ENCODE assay signal across 10 cellular contexts in the genomic region with DNA sequence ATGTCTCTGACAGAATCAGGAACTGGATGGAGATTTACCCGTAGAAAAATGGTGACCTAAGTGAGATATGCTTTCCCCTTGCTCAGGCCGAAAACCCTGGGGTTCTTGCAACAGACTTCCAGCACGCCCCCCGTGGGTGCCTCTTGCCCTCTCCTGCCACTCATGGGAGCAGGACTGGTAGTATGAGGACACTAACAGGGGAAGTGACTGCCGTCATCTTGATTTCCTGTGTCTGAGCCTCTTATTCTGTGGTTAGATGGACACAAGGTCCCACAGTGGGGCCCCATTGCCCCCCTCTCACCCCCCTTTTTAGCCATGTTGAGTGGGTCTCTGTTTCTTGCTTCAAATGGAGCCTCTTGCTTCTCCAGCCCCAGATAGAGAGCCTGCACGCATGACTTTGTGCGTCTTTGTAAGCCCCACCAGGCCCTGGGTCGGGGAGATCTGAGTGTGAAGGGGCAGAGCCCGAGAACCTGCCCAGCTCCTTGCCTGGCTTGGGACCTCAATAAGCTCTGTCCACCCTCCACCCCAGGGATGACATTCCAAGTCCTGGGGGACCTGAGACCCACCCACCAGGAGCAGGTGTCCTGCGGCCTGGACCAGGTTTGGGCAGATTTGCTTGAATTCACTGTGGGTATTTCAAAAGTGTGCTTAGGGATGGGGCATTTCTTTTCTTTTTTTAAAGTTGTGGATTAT. TPM values are rescaled to one million over a fixed set of nuclear protein-coding genes. Genes with fewer than 3 reads are reported as not detected.
A peak's percentile ranks its signal among the peaks of the same experiment; 100 is the strongest.
DNase-seq lines count a peak whose midpoint lies in the region; ATAC-seq and TF ChIP-seq lines count a peak whose summit lies in the region.
"Had no signal": no experiment of that assay in that cellular context is flagged by ENCODE, and none has a peak within 500 bp of the region (broad histone marks: within the 10 kb centered on the region; RNA-seq: fewer than 3 reads in every experiment).

No MANE protein-coding gene starts in this region.

- H3K4me3 ChIP-seq in DND-41 (ENCODE audit: low read depth in 1 of 2, low read length in 2 of 2) (no peak overlapping the region), OCI-LY3 (ENCODE audit: low read length) (no peak overlapping the region), esophagus muscularis mucosa (no peak overlapping the region)

- TF ChIP-seq POLR2A in esophagus muscularis mucosa (IDR thresholded peaks at IDR 0.05; ENCODE audit: low read depth): no peak

- H3K9me3 ChIP-seq in DND-41 (ENCODE audit: insufficient read depth, low read length, severe bottlenecking) (no peaks in the 10 kb centered on the region), OCI-LY3 (ENCODE audit: insufficient read depth, low read length) (no peaks in the 10 kb centered on the region), esophagus muscularis mucosa (no peaks in the 10 kb centered on the region)

- H3K79me2 ChIP-seq in DND-41 (ENCODE audit: insufficient read depth, low read length): no peaks in the 10 kb centered on the region
- H3K79me2 ChIP-seq in OCI-LY3 (ENCODE audit: low read length): no peaks in the 10 kb centered on the region

- no peaks in the 10 kb centered on the region for H3K36me3 ChIP-seq in DND-41 (ENCODE audit: insufficient read depth, low read length)
- no peaks in the 10 kb centered on the region for H3K36me3 ChIP-seq in OCI-LY3 (replicated peaks; ENCODE audit: low read depth, low read length)
- no peaks in the 10 kb centered on the region for H3K36me3 ChIP-seq in esophagus muscularis mucosa

- DNase-seq in DND-41 (no peak), esophagus muscularis mucosa (ENCODE audit: extremely low spot score) (no peak), posterior vena cava (ENCODE audit: low spot score) (peak; percentile 89), NCI-H446 treated with DMSO at 0.1 percent for 48 hours (lab: John Stamatoyannopoulos, UW) (no peak), dedifferentiated amniotic fluid mesenchymal stem cell (ENCODE audit: extremely low spot score) (no peak), A172 (ENCODE audit: low spot score) (no peak), NCI-H82 (lab: John Stamatoyannopoulos, UW) (no peak)

- TF ChIP-seq CTCF in DND-41 (IDR thresholded peaks at IDR 0.05; ENCODE audit: borderline replicate concordance, extremely low read depth, low read length, poor library complexity, severe bottlenecking) (no peak), OCI-LY3 (IDR thresholded peaks at IDR 0.05; ENCODE audit: low read depth, low read length) (no peak), esophagus muscularis mucosa (IDR thresholded peaks at IDR 0.05) (no peak)

- no peak for TF ChIP-seq EP300 in esophagus muscularis mucosa (IDR thresholded peaks at IDR 0.05)

- peak overlapping the region; percentile 66 for H2AFZ ChIP-seq in DND-41 (ENCODE audit: low read depth, low read length)
- no peak overlapping the region for H2AFZ ChIP-seq in OCI-LY3 (ENCODE audit: low read depth, low read length)

- intact Hi-C loops in esophagus muscularis mucosa (cut with DNase I) (loop anchor here (2.0 to 5.0 kb wide), 2 partner anchors 28 to 69 kb away; no protein-coding TSS in a partner anchor), posterior vena cava (cut with DNase I) (loop anchor here (5.0 kb wide), 1 partner anchor 69 kb away; no protein-coding TSS in a partner anchor)

- H3K4me1 ChIP-seq in DND-41 (ENCODE audit: insufficient read depth, low read length) (peaks cover 9% of the 10 kb centered on the region), OCI-LY3 (ENCODE audit: low read length) (peaks cover 17% of the 10 kb centered on the region), esophagus muscularis mucosa (peaks cover 42 to 66% (median 57%) of the 10 kb centered on the region in 4 donors)

- ATAC-seq in DND-41 (ENCODE audit: insufficient read depth, low read depth): peak; percentile 40

- H3K4me2 ChIP-seq in DND-41 (ENCODE audit: insufficient read depth, low read length) (0 out of 2 replicates have a peak overlapping the region, but pooled peaks have one; percentile 35), OCI-LY3 (ENCODE audit: low read length) (peak overlapping the region; percentile 62)

- H4K20me1 ChIP-seq in DND-41 (ENCODE audit: insufficient read depth, low read length): no peaks in the 10 kb centered on the region
- no peaks in the 10 kb centered on the region for H4K20me1 ChIP-seq in OCI-LY3 (ENCODE audit: insufficient read depth, low read length)

- 85% methylated on average over 10 of the region's 10 CpGs for WGBS in esophagus muscularis mucosa

- H3K27ac ChIP-seq in DND-41 (ENCODE audit: low read length) (no peak overlapping the region), OCI-LY3 (ENCODE audit: low read length) (no peak overlapping the region), esophagus muscularis mucosa (replicated peaks in 1 of 4) (peak overlapping the region; percentile 56 to 72 (median 70))

- 0 out of 2 replicates have a peak overlapping the region, but pooled peaks have one; percentile 7 for H3K9ac ChIP-seq in DND-41 (ENCODE audit: low read depth, low read length)
- no peak overlapping the region for H3K9ac ChIP-seq in OCI-LY3 (ENCODE audit: low read length)

- peaks cover 4% of the 10 kb centered on the region for H3K27me3 ChIP-seq in DND-41 (ENCODE audit: insufficient read depth, low read length, poor library complexity)
- peaks cover 38% of the 10 kb centered on the region for H3K27me3 ChIP-seq in OCI-LY3 (ENCODE audit: low read depth, low read length)
- H3K27me3 ChIP-seq in esophagus muscularis mucosa: peaks cover 0 to 3% (median 0%) of the 10 kb centered on the region in 4 donors

RNA-seq across cellular contexts. Expression of gene GNLY, which starts 12.6 kb away (rescaled TPM):
- total RNA-seq in esophagus muscularis mucosa (1 to 10 TPM in 3 of 4 donors, under 1 TPM in 1; 0.84 to 3.5 (median 2.0) TPM), posterior vena cava (1 to 10 TPM; 2.4 to 5.3 TPM)
- not detected in 2 replicates for total RNA-seq in A172 (2014; rRNA removed; shearing (Covaris generic))
- total RNA-seq: endothelial cell of umbilical vein, kidney epithelial cell had no signal

RNA-seq across cellular contexts. Expression of gene SFTPB, which starts 38.8 kb away (rescaled TPM):
- 100 to 1,000 TPM in 1 of 4 donors, 10 to 100 TPM in 2, not detected in 1; 25.3 to 119 (median 26.6) TPM for total RNA-seq in esophagus muscularis mucosa
- total RNA-seq in posterior vena cava: 1 to 10 TPM in 1 of 2 donors, not detected in 1; 1.7 TPM
- total RNA-seq in A172 (2014; rRNA removed; shearing (Covaris generic)): not detected in 2 replicates
- total RNA-seq: endothelial cell of umbilical vein, kidney epithelial cell had no signal

RNA-seq across cellular contexts. Expression of gene ATOH8, which starts 47.0 kb away (rescaled TPM):
- total RNA-seq in esophagus muscularis mucosa: 100 to 1,000 TPM in 1 of 4 donors, 10 to 100 TPM in 3; 41.1 to 124 (median 62.5) TPM
- 10 to 100 TPM; 16.6 to 17.5 TPM for total RNA-seq in posterior vena cava
- total RNA-seq in A172 (2014; rRNA removed; shearing (Covaris generic)): 1.7 and 3.2 TPM in 2 replicates

Comparison
In these comparisons a context has a peak if more than half of its experiments do, and no peak if none do; other contexts are left out.
1. H3K27ac ChIP-seq: peak in esophagus muscularis mucosa (4 of 4); none in DND-41 (single experiment) and OCI-LY3 (single experiment).